Comparison of ENCODE assay signal across 10 cellular contexts in genomic region chr17:6496116-6496481, GRCh38. TPM values are rescaled to one million over a fixed set of nuclear protein-coding genes. Genes with fewer than 3 reads are reported as not detected.
A peak's percentile ranks its signal among the peaks of the same experiment; 100 is the strongest.
DNase-seq lines count a peak whose midpoint lies in the region; ATAC-seq and TF ChIP-seq lines count a peak whose summit lies in the region.
"Had no signal": no experiment of that assay in that cellular context is flagged by ENCODE, and none has a peak within 500 bp of the region (broad histone marks: within the 10 kb centered on the region; RNA-seq: fewer than 3 reads in every experiment).

No MANE protein-coding gene starts in this region.

- peaks cover 6% of the 10 kb centered on the region for H3K27me3 Mint-ChIP-seq in CD4-positive, CD25-positive, alpha-beta regulatory T cell
- no peaks in the 10 kb centered on the region for H3K27me3 Mint-ChIP-seq in activated CD8-positive, alpha-beta T cell treated with anti-CD3 and anti-CD28 coated beads for 36 hours

- no peak overlapping the region for H2AFZ ChIP-seq in SK-N-SH (ENCODE audit: low read depth)

- intact Hi-C loops in activated CD8-positive, alpha-beta T cell treated with anti-CD3 and anti-CD28 coated beads for 36 hours (cut with micrococcal nuclease): no loop called here
- intact Hi-C loops in thyroid gland (cut with DNase I): no loop called here

- TF ChIP-seq CTCF in GM12865 (IDR thresholded peaks at IDR 0.05; ENCODE audit: insufficient read depth, low read depth, low read length, missing control alignments) (no peak), SK-N-SH (IDR thresholded peaks at IDR 0.05) (no peak), thyroid gland (IDR thresholded peaks at IDR 0.05) (no peak)
- no peak for TF ChIP-seq CTCF in activated CD8-positive, alpha-beta T cell treated with anti-CD3 and anti-CD28 coated beads for 36 hours (IDR thresholded peaks at IDR 0.05)

- H3K9me3 Mint-ChIP-seq in CD4-positive, CD25-positive, alpha-beta regulatory T cell: peaks cover 0 to 3% (median 0%) of the 10 kb centered on the region in 7 donors
- no peaks in the 10 kb centered on the region for H3K9me3 Mint-ChIP-seq in activated CD8-positive, alpha-beta T cell treated with anti-CD3 and anti-CD28 coated beads for 36 hours

- no peak overlapping the region for H3K9ac ChIP-seq in SK-N-SH

- TF ChIP-seq POLR2A in thyroid gland (IDR thresholded peaks at IDR 0.05): no peak

- H3K4me2 ChIP-seq in SK-N-SH: no peak overlapping the region

- H3K27ac Mint-ChIP-seq in CD4-positive, CD25-positive, alpha-beta regulatory T cell: peak overlapping the region in 1 of 3 donors; percentile 73
- no peak overlapping the region for H3K27ac Mint-ChIP-seq in activated CD8-positive, alpha-beta T cell treated with anti-CD3 and anti-CD28 coated beads for 36 hours

- H3K79me2 ChIP-seq in SK-N-SH (ENCODE audit: insufficient read depth): no peaks in the 10 kb centered on the region

- no peaks in the 10 kb centered on the region for H3K27me3 ChIP-seq in CD4-positive, CD25-positive, alpha-beta regulatory T cell (ENCODE audit: control insufficient read depth, insufficient read depth, low read length)
- H3K27me3 ChIP-seq in SK-N-SH (ENCODE audit: insufficient read depth) (no peaks in the 10 kb centered on the region), thyroid gland (no peaks in the 10 kb centered on the region)

- H4K20me1 ChIP-seq in SK-N-SH (ENCODE audit: insufficient read depth): no peaks in the 10 kb centered on the region

- no peaks in the 10 kb centered on the region for H3K36me3 ChIP-seq in CD4-positive, CD25-positive, alpha-beta regulatory T cell (ENCODE audit: control insufficient read depth, insufficient read depth, low read length)
- H3K36me3 ChIP-seq in SK-N-SH (replicated peaks in 1 of 2; ENCODE audit: control insufficient read depth in 1 of 2, insufficient read depth in 2 of 2, low read length in 1 of 2): no peaks in the 10 kb centered on the region
- no peaks in the 10 kb centered on the region for H3K36me3 ChIP-seq in thyroid gland

- no peaks in the 10 kb centered on the region for H3K9me3 ChIP-seq in CD4-positive, CD25-positive, alpha-beta regulatory T cell (ENCODE audit: control insufficient read depth in 2 of 2, low read length in 2 of 2)
- H3K9me3 ChIP-seq in SK-N-SH (no peaks in the 10 kb centered on the region), thyroid gland (no peaks in the 10 kb centered on the region)

- peaks cover 11% of the 10 kb centered on the region for H3K4me1 ChIP-seq in CD4-positive, CD25-positive, alpha-beta regulatory T cell (ENCODE audit: control insufficient read depth, insufficient read depth, low read length, poor library complexity, severe bottlenecking)
- H3K4me1 ChIP-seq in SK-N-SH (ENCODE audit: control insufficient read depth in 1 of 2, insufficient read depth in 2 of 2, low read depth in 1 of 2, low read length in 1 of 2) (peaks cover 5 to 6% of the 10 kb centered on the region in 2 experiments; a peak in 2 of 4 replicates), thyroid gland (peaks cover 0 to 10% of the 10 kb centered on the region in 2 donors)

- H3F3A ChIP-seq in SK-N-SH (replicated peaks; ENCODE audit: insufficient read depth): no peaks in the 10 kb centered on the region

- no peak for TF ChIP-seq RAD21 in SK-N-SH (IDR thresholded peaks at IDR 0.05; ENCODE audit: low read length)

- peak in 1 of 3 donors; percentile 18 for DNase-seq in CD4-positive, CD25-positive, alpha-beta regulatory T cell
- DNase-seq in GM12865 (ENCODE audit: low read depth): peak; percentile 28
- peak; percentile 58 for DNase-seq in activated CD8-positive, alpha-beta T cell treated with anti-CD3 and anti-CD28 coated beads for 36 hours
- peak; percentile 88 for DNase-seq in left kidney (ENCODE audit: low read depth, low spot score)
- DNase-seq in NCI-H510A treated with DMSO at 0.1 percent for 48 hours (lab: John Stamatoyannopoulos, UW): no peak
- no peak for DNase-seq in SK-N-SH
- DNase-seq in thyroid gland: no peak
- DNase-seq: NCI-H2081 treated with DMSO at 0.1 percent for 48 hours, T-helper 2 cell had no signal

- H3K27ac ChIP-seq in CD4-positive, CD25-positive, alpha-beta regulatory T cell (ENCODE audit: insufficient read depth, low read length, poor library complexity, severe bottlenecking): no peak overlapping the region
- no peak overlapping the region for H3K27ac ChIP-seq in SK-N-SH (ENCODE audit: low read depth in 2 of 2, low read length in 1 of 2)
- no peak overlapping the region for H3K27ac ChIP-seq in thyroid gland

- H3K36me3 Mint-ChIP-seq in CD4-positive, CD25-positive, alpha-beta regulatory T cell: no peaks in the 10 kb centered on the region
- H3K36me3 Mint-ChIP-seq in activated CD8-positive, alpha-beta T cell treated with anti-CD3 and anti-CD28 coated beads for 36 hours (ENCODE audit: low read depth): no peaks in the 10 kb centered on the region

- CTCF ChIA-PET in activated CD8-positive, alpha-beta T cell treated with anti-CD3 and anti-CD28 coated beads for 36 hours (lab: Charles Lee): no interaction called here
- CTCF ChIA-PET in SK-N-SH (lab: Yijun Ruan, JAX): no interaction called here

- H3K4me3 ChIP-seq in CD4-positive, CD25-positive, alpha-beta regulatory T cell (ENCODE audit: low read depth, low read length): peak overlapping the region; percentile 19
- H3K4me3 ChIP-seq in GM12865 (ENCODE audit: low read depth, low read length) (no peak overlapping the region), SK-N-SH (ENCODE audit: low read depth in 2 of 2, low read length in 1 of 2) (no peak overlapping the region), thyroid gland (replicated peaks in 1 of 3) (no peak overlapping the region)

- TF ChIP-seq EP300 in SK-N-SH (IDR thresholded peaks at IDR 0.05; ENCODE audit: borderline replicate concordance in 1 of 2, low read depth in 1 of 2, low read length in 1 of 2): no peak

- peak overlapping the region in 1 of 4 donors; percentile 71 for H3K4me3 Mint-ChIP-seq in CD4-positive, CD25-positive, alpha-beta regulatory T cell
- no peak overlapping the region for H3K4me3 Mint-ChIP-seq in activated CD8-positive, alpha-beta T cell treated with anti-CD3 and anti-CD28 coated beads for 36 hours

- H3K9me2 ChIP-seq in SK-N-SH: no peaks in the 10 kb centered on the region

- WGBS in SK-N-SH (ENCODE audit: low lambda C conversion rate): 63% methylated on average over 8 of the region's 8 CpGs
- 46 to 59% methylated on average over 8 of the region's 8 CpGs for WGBS in thyroid gland, 2 donors

- H3K4me1 Mint-ChIP-seq in CD4-positive, CD25-positive, alpha-beta regulatory T cell: peaks cover 0 to 17% (median 13%) of the 10 kb centered on the region in 4 donors
- peaks cover 15% of the 10 kb centered on the region for H3K4me1 Mint-ChIP-seq in activated CD8-positive, alpha-beta T cell treated with anti-CD3 and anti-CD28 coated beads for 36 hours (ENCODE audit: low read depth)

- POLR2A ChIA-PET in activated CD8-positive, alpha-beta T cell treated with anti-CD3 and anti-CD28 coated beads for 36 hours (lab: Charles Lee): no interaction called here
- POLR2A ChIA-PET in SK-N-SH (lab: Yijun Ruan, JAX): no interaction called here

- ATAC-seq in CD4-positive, CD25-positive, alpha-beta regulatory T cell (ENCODE audit: low read depth in 2 of 2): no peak
- peak; percentile 82 for ATAC-seq in activated CD8-positive, alpha-beta T cell treated with anti-CD3 and anti-CD28 coated beads for 36 hours
- ATAC-seq in HG02759 (IDR thresholded peaks at IDR 0.05; ENCODE audit: unreplicated experiment): no peak

TF ChIP-seq in SK-N-SH, 30 proteins besides CTCF, POLR2A, EP300 and RAD21 (continues in another document):
- TF ChIP-seq ELF1 (IDR thresholded peaks at IDR 0.05) (no peak), GABPA (IDR thresholded peaks at IDR 0.05; ENCODE audit: low read depth) (no peak), USF2 (IDR thresholded peaks at IDR 0.05; ENCODE audit: borderline replicate concordance, low read depth, low read length) (no peak), NFIC (IDR thresholded peaks at IDR 0.05; ENCODE audit: borderline replicate concordance) (no peak), CHD2 (IDR thresholded peaks at IDR 0.05; ENCODE audit: low read length, partially characterized antibody) (no peak), REST (IDR thresholded peaks at IDR 0.05; ENCODE audit: low read depth, low read length) (no peak)

RNA-seq across cellular contexts. Expression of gene PIMREG, which starts 51.8 kb away (rescaled TPM):
- total RNA-seq in CD4-positive, CD25-positive, alpha-beta regulatory T cell: not detected
- polyA plus RNA-seq in CD4-positive, CD25-positive, alpha-beta regulatory T cell: under 1 TPM; 0.20 to 0.41 (median 0.34) TPM
- 1 to 10 TPM; 3.7 to 4.6 TPM for total RNA-seq in activated CD8-positive, alpha-beta T cell treated with anti-CD3 and anti-CD28 coated beads for 36 hours
- polyA plus RNA-seq in SK-N-SH (2012; rRNA removed): 17.2 and 19.6 TPM in 2 replicates
- polyA plus RNA-seq in SK-N-SH (2012; cell fraction: cytosol; rRNA removed): 10.4 and 14.2 TPM in 2 replicates
- 15.5 and 18.9 TPM in 2 replicates for polyA plus RNA-seq in SK-N-SH (2012; cell fraction: nucleus; rRNA removed)
- total RNA-seq in thyroid gland: not detected

Comparison
In these comparisons a context has a peak if more than half of its experiments do, and no peak if none do; other contexts are left out.
1. DNase-seq: peak in GM12865 (single experiment), activated CD8-positive, alpha-beta T cell treated with anti-CD3 and anti-CD28 coated beads for 36 hours (single experiment) and left kidney (single experiment); none in NCI-H510A treated with DMSO at 0.1 percent for 48 hours (single experiment), SK-N-SH (single experiment) and thyroid gland (0 of 2).